Comparison of ENCODE assay signal across 9 cellular contexts in the genomic region with DNA sequence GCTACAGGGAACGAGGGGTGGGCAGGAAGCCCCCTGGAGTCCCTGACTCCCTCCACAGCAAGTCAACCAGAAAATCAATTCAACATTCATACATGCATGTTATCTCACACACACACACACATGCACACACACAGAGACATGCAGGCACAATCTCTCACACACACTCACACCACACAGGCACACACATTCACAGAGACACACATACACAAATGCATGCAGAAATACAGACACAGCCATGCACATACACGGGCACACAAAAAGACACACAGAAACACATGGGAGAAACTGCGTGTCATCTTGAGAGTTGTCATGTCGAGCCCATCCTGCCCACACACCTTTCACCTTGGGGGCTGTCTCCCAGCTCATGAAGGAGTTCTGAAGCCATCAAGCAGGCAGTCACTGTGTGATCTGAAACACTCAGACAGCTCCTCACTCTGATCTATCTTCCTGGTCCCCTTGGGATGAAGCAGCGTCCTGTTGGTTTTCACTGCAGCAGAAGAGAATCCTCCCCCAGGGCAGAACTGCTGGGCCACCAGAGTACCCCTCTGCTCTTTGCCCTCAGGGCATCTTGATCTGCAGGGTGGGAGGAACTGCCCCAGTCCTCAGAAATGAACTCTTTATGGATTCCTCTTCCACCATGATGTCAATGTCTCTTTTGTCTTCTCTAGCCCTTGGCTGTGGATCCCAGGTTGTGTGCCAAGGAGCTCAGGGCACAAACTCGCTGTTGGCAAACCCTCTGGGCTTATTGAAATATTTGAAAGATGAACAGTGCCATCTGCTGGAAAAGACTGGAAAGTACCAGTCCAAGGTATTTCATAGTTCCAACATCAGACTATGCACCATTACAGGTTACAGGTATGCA. TPM values are rescaled to one million over a fixed set of nuclear protein-coding genes. Genes with fewer than 3 reads are reported as not detected.
DNase-seq lines count a peak whose midpoint lies in the region; ATAC-seq and TF ChIP-seq lines count a peak whose summit lies in the region.
"Had no signal": no experiment of that assay in that cellular context is flagged by ENCODE, and none has a peak within 500 bp of the region (broad histone marks: within the 10 kb centered on the region; RNA-seq: fewer than 3 reads in every experiment).

No MANE protein-coding gene starts in this region.

- H3K36me3 ChIP-seq in KMS-11 (ENCODE audit: insufficient read depth) (no peaks in the 10 kb centered on the region), adipocyte (ENCODE audit: control insufficient read depth, insufficient read depth, low read length, severe bottlenecking) (no peaks in the 10 kb centered on the region), cardiac muscle cell (no peaks in the 10 kb centered on the region), prostate gland (no peaks in the 10 kb centered on the region)
- H3K36me3 ChIP-seq: SJSA1 had no signal

- DNase-seq in CD1c-positive myeloid dendritic cell (ENCODE audit: extremely low spot score) (peak; percentile 85), RWPE1 (ENCODE audit: low spot score) (peak; percentile 63), adipocyte (ENCODE audit: low read depth) (peak; percentile 85), cardiac muscle cell (ENCODE audit: low read depth in 1 of 2, low spot score in 1 of 2) (peak; percentile 74 to 79), prostate gland (ENCODE audit: low spot score) (peak; percentile 74)

- H3K79me2 ChIP-seq in KMS-11 (ENCODE audit: insufficient read depth, low read depth), result no peaks in the 10 kb centered on the region

- no peak overlapping the region for H3K27ac ChIP-seq in KMS-11
- no peak overlapping the region for H3K27ac ChIP-seq in RWPE1
- H3K27ac ChIP-seq in cardiac muscle cell, result no peak overlapping the region
- no peak overlapping the region for H3K27ac ChIP-seq in prostate gland
- H3K27ac ChIP-seq: SJSA1 had no signal

- ATAC-seq in GM18867 (IDR thresholded peaks at IDR 0.05; ENCODE audit: unreplicated experiment), result peak; percentile 64
- ATAC-seq in HG03097 (IDR thresholded peaks at IDR 0.05; ENCODE audit: low FRiP score, unreplicated experiment), result no peak

- no peaks in the 10 kb centered on the region for H3K9me3 ChIP-seq in adipocyte (ENCODE audit: control insufficient read depth, low read length)
- H3K9me3 ChIP-seq in cardiac muscle cell (ENCODE audit: low read depth), result no peaks in the 10 kb centered on the region
- no peaks in the 10 kb centered on the region for H3K9me3 ChIP-seq in prostate gland
- H3K9me3 ChIP-seq: SJSA1 had no signal

- 21% methylated on average over 6 of the region's 6 CpGs for WGBS in prostate gland

- CTCF ChIA-PET in RWPE1 (lab: Yijun Ruan, JAX), result interaction anchor here (0.5 to 1.0 kb wide), 7 partner anchors 32 to 1013 kb away, joined by 3 to 4 read pairs (median 3); a partner anchor contains a TSS

- TF ChIP-seq CTCF in KMS-11 (conservative IDR thresholded peaks at IDR 0.05; ENCODE audit: low read depth, low read length) (peak; percentile 75), RWPE1 (conservative IDR thresholded peaks at IDR 0.05; ENCODE audit: low read depth) (peak; percentile 63), cardiac muscle cell (IDR thresholded peaks at IDR 0.05; ENCODE audit: low read depth, low read length) (peak; percentile 48), prostate gland (IDR thresholded peaks at IDR 0.05) (peak; percentile 52 to 82 (median 71))

- no peaks in the 10 kb centered on the region for H4K20me1 ChIP-seq in KMS-11 (ENCODE audit: insufficient read depth)

- no peak for TF ChIP-seq POLR2A in prostate gland (IDR thresholded peaks at IDR 0.05)

- no peak overlapping the region for H2AFZ ChIP-seq in KMS-11 (ENCODE audit: low read depth)

- intact Hi-C loops in prostate gland (cut with DNase I), result loop anchor here (2.0 kb wide), 1 partner anchor 82 kb away; no protein-coding TSS in a partner anchor

- H3K4me1 ChIP-seq in KMS-11 (ENCODE audit: low read depth, poor library complexity, severe bottlenecking) (no peaks in the 10 kb centered on the region), adipocyte (ENCODE audit: control insufficient read depth, insufficient read depth, low read length) (no peaks in the 10 kb centered on the region), cardiac muscle cell (ENCODE audit: low read depth) (no peaks in the 10 kb centered on the region), prostate gland (replicated peaks) (no peaks in the 10 kb centered on the region)
- H3K4me1 ChIP-seq: SJSA1 had no signal

- H3K9ac ChIP-seq in KMS-11 (no peak overlapping the region), adipocyte (ENCODE audit: low read length) (no peak overlapping the region)

- H3K4me3 ChIP-seq in KMS-11 (IDR thresholded peaks at IDR 0.05; ENCODE audit: insufficient read depth, low read depth, low read length) (no peak overlapping the region), adipocyte (ENCODE audit: low read length) (no peak overlapping the region), cardiac muscle cell (no peak overlapping the region), prostate gland (no peak overlapping the region)
- H3K4me3 ChIP-seq: SJSA1 had no signal

- no peak overlapping the region for H3K4me2 ChIP-seq in KMS-11

- H3K27me3 ChIP-seq in KMS-11 (ENCODE audit: insufficient read depth, low read depth), result peaks cover 41% of the 10 kb centered on the region
- H3K27me3 ChIP-seq in adipocyte (replicated peaks; ENCODE audit: control insufficient read depth, insufficient read depth, low read length), result peaks cover 63% of the 10 kb centered on the region
- H3K27me3 ChIP-seq in cardiac muscle cell, result peaks cover 94% of the 10 kb centered on the region
- peaks cover 3% of the 10 kb centered on the region for H3K27me3 ChIP-seq in prostate gland (replicated peaks; ENCODE audit: insufficient read depth)

- POLR2A ChIA-PET in RWPE1 (lab: Yijun Ruan, JAX; ENCODE audit: low non-redundant PET), result no interaction called here

RNA-seq across cellular contexts. Expression of a gene that starts 8.8 kb away (rescaled TPM):
- total RNA-seq in cardiac muscle cell (not detected in 2 replicates), prostate gland (not detected)
- polyA plus RNA-seq in cardiac muscle cell, result not detected in 2 replicates
- total RNA-seq: SJSA1 had no signal

RNA-seq across cellular contexts. Expression of a gene that starts 52.4 kb away (rescaled TPM):
- total RNA-seq in cardiac muscle cell (11.1 and 12.8 TPM in 2 replicates), prostate gland (10 to 100 TPM in 1 of 2 donors, not detected in 1; 28.9 TPM)
- 3.4 and 5.8 TPM in 2 replicates for polyA plus RNA-seq in cardiac muscle cell

RNA-seq across cellular contexts. Expression of a gene that starts 52.8 kb away (rescaled TPM):
- total RNA-seq in cardiac muscle cell (0.04 TPM in 1 of 2 replicates, not detected in the other), prostate gland (1 to 10 TPM in 1 of 2 donors, not detected in 1; 2.8 TPM)
- polyA plus RNA-seq in cardiac muscle cell, result not detected in 2 replicates
